In the genomic region with DNA sequence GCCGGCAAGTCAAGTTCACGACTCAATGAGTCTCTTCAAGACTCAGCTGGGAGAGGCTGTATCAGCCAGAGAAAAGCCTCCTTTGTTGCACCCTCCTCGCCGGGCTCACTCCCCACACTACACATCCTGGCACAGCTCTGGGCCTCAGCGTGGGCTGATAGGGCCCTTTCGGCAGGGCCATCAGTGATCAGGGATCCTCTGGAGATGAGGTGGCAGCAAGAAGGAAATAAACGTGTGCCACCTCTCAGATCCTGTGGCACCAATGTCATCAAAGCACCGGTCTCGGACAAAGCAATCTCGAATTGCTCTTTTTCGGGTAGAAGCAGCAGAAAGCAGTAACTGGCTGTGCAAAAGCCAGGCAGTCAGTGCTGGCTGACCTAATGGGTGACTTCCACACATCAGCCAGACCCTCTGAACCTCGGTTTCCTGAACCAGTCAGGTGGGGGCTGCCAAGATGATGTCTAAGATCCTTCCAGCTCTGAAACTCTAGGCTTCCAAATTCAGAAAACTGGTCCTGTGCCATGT, we compare ENCODE assay signal across 1 cellular context.
TF ChIP-seq lines count a peak whose summit lies in the region.

No MANE protein-coding gene starts in this region.

TF ChIP-seq in HepG2, 621 proteins besides CTCF, POLR2A, EP300 and RAD21:
- TF ChIP-seq HNRNPL (IDR thresholded peaks at IDR 0.05; ENCODE audit: low read depth, low read length): 0 out of 2 replicates have a peak, but pooled peaks have one; percentile 5
- TF ChIP-seq ZEB1 (IDR thresholded peaks at IDR 0.05; ENCODE audit: insufficient replicate concordance, low read depth): no peak
- TF ChIP-seq CCAR2 (optimal IDR thresholded peaks at IDR 0.05; ENCODE audit: low read depth, low read length): no peak
- TF ChIP-seq, protein P1, sequence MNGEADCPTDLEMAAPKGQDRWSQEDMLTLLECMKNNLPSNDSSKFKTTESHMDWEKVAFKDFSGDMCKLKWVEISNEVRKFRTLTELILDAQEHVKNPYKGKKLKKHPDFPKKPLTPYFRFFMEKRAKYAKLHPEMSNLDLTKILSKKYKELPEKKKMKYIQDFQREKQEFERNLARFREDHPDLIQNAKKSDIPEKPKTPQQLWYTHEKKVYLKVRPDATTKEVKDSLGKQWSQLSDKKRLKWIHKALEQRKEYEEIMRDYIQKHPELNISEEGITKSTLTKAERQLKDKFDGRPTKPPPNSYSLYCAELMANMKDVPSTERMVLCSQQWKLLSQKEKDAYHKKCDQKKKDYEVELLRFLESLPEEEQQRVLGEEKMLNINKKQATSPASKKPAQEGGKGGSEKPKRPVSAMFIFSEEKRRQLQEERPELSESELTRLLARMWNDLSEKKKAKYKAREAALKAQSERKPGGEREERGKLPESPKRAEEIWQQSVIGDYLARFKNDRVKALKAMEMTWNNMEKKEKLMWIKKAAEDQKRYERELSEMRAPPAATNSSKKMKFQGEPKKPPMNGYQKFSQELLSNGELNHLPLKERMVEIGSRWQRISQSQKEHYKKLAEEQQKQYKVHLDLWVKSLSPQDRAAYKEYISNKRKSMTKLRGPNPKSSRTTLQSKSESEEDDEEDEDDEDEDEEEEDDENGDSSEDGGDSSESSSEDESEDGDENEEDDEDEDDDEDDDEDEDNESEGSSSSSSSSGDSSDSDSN (CRISPR knock-in tag; IDR thresholded peaks at IDR 0.05): peak; percentile 12; the same call in 1 of the 2 replicates
- TF ChIP-seq ZNF350 (CRISPR knock-in tag; IDR thresholded peaks at IDR 0.05; ENCODE audit: borderline replicate concordance, low read depth): 0 out of 2 replicates have a peak, but pooled peaks have one; percentile 5
